In the genomic region with DNA sequence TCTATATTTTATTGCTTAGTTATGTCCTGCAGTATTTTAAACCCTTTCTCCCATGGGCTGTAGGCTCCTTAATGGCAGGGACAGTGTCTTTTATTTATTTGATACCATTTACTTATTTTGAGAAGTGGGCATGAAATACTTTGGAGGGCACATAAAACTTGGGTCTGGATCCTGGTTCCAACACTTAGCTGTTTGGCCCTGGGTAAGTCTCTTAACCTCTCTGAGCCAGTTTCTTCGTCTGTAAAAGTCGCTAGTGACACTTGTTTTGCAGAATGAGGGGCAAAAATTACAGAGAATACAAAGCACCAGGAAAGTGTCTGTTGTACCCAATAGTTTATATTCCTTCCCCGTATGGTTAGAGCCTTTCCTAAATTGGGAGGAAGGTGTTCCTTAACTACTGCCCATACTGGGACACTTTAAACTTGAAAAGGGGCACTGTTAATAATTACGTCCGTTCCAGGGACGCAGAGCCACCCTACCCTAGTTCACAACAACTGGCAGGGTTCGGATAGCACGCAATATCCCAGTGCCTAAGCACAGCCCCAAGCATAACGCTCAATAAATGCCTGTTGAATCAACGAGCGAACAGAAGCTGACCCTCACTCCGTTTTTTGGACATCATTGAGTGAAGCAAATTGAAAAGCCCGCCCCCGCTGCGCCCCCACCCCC, we compare ENCODE assay signal across 8 cellular contexts. TPM values are rescaled to one million over a fixed set of nuclear protein-coding genes. Genes with fewer than 3 reads are reported as not detected.
A peak's percentile ranks its signal among the peaks of the same experiment; 100 is the strongest.
DNase-seq lines count a peak whose midpoint lies in the region; ATAC-seq and TF ChIP-seq lines count a peak whose summit lies in the region.

No MANE protein-coding gene starts in this region.

- CTCF ChIA-PET in CD8-positive, alpha-beta T cell (lab: Charles Lee) = interaction anchor here (1.6 to 17.2 kb wide), 3 partner anchors 21 to 176 kb away, joined by 4 to 341 read pairs (median 8); no protein-coding TSS in a partner anchor

- intact Hi-C loops in CD8-positive, alpha-beta T cell (cut with DNase I, micrococcal nuclease) = loop anchor here (1.0 to 5.0 kb wide), 4 partner anchors 64 to 429 kb away; a partner anchor contains a TSS

- H3K36me3 ChIP-seq in CD8-positive, alpha-beta T cell (ENCODE audit: insufficient read depth, low read length) = no peaks in the 10 kb centered on the region
- no peaks in the 10 kb centered on the region for H3K36me3 ChIP-seq in NT2/D1 (ENCODE audit: insufficient read depth, insufficient read length, low read length)
- H3K36me3 ChIP-seq in endodermal cell (ENCODE audit: control insufficient read depth, insufficient read depth, low read length) = no peaks in the 10 kb centered on the region
- H3K36me3 ChIP-seq in neutrophil = no peaks in the 10 kb centered on the region

- peaks cover 87% of the 10 kb centered on the region for H3K4me1 ChIP-seq in CD8-positive, alpha-beta T cell (ENCODE audit: insufficient read depth, low read length)
- H3K4me1 ChIP-seq in NT2/D1 (ENCODE audit: insufficient read depth, insufficient read length) = peaks cover 4% of the 10 kb centered on the region
- H3K4me1 ChIP-seq in endodermal cell (ENCODE audit: control insufficient read depth, insufficient read depth, low read length) = peaks cover 6% of the 10 kb centered on the region
- peaks cover 79 to 81% of the 10 kb centered on the region in 2 experiments for H3K4me1 ChIP-seq in neutrophil (ENCODE audit: control insufficient read depth in 1 of 2, insufficient read depth in 1 of 2, low read depth in 1 of 2, low read length in 1 of 2)

- H3K36me3 Mint-ChIP-seq in CD8-positive, alpha-beta T cell = peaks cover 4% of the 10 kb centered on the region
- no peaks in the 10 kb centered on the region for H3K36me3 Mint-ChIP-seq in endodermal cell (ENCODE audit: low read depth)

- H3K27me3 Mint-ChIP-seq in CD8-positive, alpha-beta T cell (ENCODE audit: low read depth) = no peaks in the 10 kb centered on the region
- H3K27me3 Mint-ChIP-seq in endodermal cell (ENCODE audit: insufficient read depth) = peaks cover 52% of the 10 kb centered on the region

- peaks cover 81% of the 10 kb centered on the region for H3K4me1 Mint-ChIP-seq in CD8-positive, alpha-beta T cell (ENCODE audit: low read depth)
- peaks cover 30% of the 10 kb centered on the region for H3K4me1 Mint-ChIP-seq in endodermal cell

- DNase-seq in CD8-positive, alpha-beta T cell = no peak
- DNase-seq in NT2/D1 (ENCODE audit: low read depth, low spot score) = no peak
- DNase-seq in endodermal cell = no peak
- DNase-seq in ACHN = no peak
- DNase-seq in stimulated activated naive CD4-positive, alpha-beta T cell treated with Interleukin-2 at 50 U/mL for 16 hours (lab: John Stamatoyannopoulos, UW) = no peak
- DNase-seq in activated effector memory CD4-positive, alpha-beta T cell treated with anti-CD3 and anti-CD28 coated beads, Interleukin-2, amount 50 U/mL, for 16 hours = no peak

- H3K4me3 Mint-ChIP-seq in CD8-positive, alpha-beta T cell = peak overlapping the region; percentile 91
- peak overlapping the region; percentile 73 for H3K4me3 Mint-ChIP-seq in endodermal cell

- ATAC-seq in CD8-positive, alpha-beta T cell = peak; percentile 1
- no peak for ATAC-seq in HG03095 (IDR thresholded peaks at IDR 0.05; ENCODE audit: unreplicated experiment)

- H3K9me3 Mint-ChIP-seq in CD8-positive, alpha-beta T cell = no peaks in the 10 kb centered on the region
- H3K9me3 Mint-ChIP-seq in endodermal cell = no peaks in the 10 kb centered on the region

- H3K27ac ChIP-seq in CD8-positive, alpha-beta T cell (ENCODE audit: low read depth, low read length) = peak overlapping the region; percentile 67
- H3K27ac ChIP-seq in endodermal cell (ENCODE audit: low read depth, low read length) (peak overlapping the region; percentile 70), neutrophil (peak overlapping the region; percentile 95)

- 7 to 10% methylated on average over 8 to 14 of the region's 15 CpGs for WGBS in endodermal cell (ENCODE audit: insufficient coverage in 1 of 2, insufficient read length in 1 of 2), 2 experiments

- no peaks in the 10 kb centered on the region for H3K9me3 ChIP-seq in CD8-positive, alpha-beta T cell (ENCODE audit: low read length)
- H3K9me3 ChIP-seq in NT2/D1 (ENCODE audit: insufficient read depth, low read length) = no peaks in the 10 kb centered on the region
- H3K9me3 ChIP-seq in endodermal cell (ENCODE audit: control insufficient read depth, low read length) = no peaks in the 10 kb centered on the region
- H3K9me3 ChIP-seq in neutrophil = no peaks in the 10 kb centered on the region

- in situ Hi-C loops in ACHN (cut with HindIII; ENCODE audit: low pct_ligation_motif_present, low pct_unique_long_range_greater_than_20kb, low sequenced_read_pairs) = loop anchor here (25.0 kb wide), 1 partner anchor 169 kb away; no protein-coding TSS in a partner anchor

- H3K27ac Mint-ChIP-seq in CD8-positive, alpha-beta T cell = peak overlapping the region; percentile 89
- H3K27ac Mint-ChIP-seq in endodermal cell = no peak overlapping the region

- H3K4me3 ChIP-seq in CD8-positive, alpha-beta T cell (ENCODE audit: low read depth, low read length) = peak overlapping the region; percentile 36
- H3K4me3 ChIP-seq in NT2/D1 (ENCODE audit: insufficient read length, low read depth) = peak overlapping the region; percentile 11
- H3K4me3 ChIP-seq in endodermal cell (ENCODE audit: low read length) = peak overlapping the region; percentile 77
- H3K4me3 ChIP-seq in neutrophil (ENCODE audit: low read depth in 1 of 2, low read length in 1 of 2) = peak overlapping the region; percentile 77 to 93

- H3K27me3 ChIP-seq in CD8-positive, alpha-beta T cell (ENCODE audit: insufficient read depth, low read length) = no peaks in the 10 kb centered on the region
- no peaks in the 10 kb centered on the region for H3K27me3 ChIP-seq in NT2/D1 (ENCODE audit: insufficient read depth, insufficient read length)
- H3K27me3 ChIP-seq in endodermal cell (ENCODE audit: control insufficient read depth, insufficient read depth, low read length, poor library complexity, severe bottlenecking) = peaks cover 22% of the 10 kb centered on the region
- H3K27me3 ChIP-seq in neutrophil = no peaks in the 10 kb centered on the region

- TF ChIP-seq CTCF in CD8-positive, alpha-beta T cell (IDR thresholded peaks at IDR 0.05) = no peak
- TF ChIP-seq CTCF in endodermal cell (conservative IDR thresholded peaks at IDR 0.05) = no peak
- no peak for TF ChIP-seq CTCF in neutrophil (IDR thresholded peaks at IDR 0.05)

- POLR2A ChIA-PET in CD8-positive, alpha-beta T cell (lab: Charles Lee) = interaction anchor here (1.4 to 2.7 kb wide), 5 partner anchors 12 to 147 kb away, joined by 4 to 24 read pairs (median 6); a partner anchor contains a TSS

- H3K9ac ChIP-seq in NT2/D1 (ENCODE audit: insufficient read length, low read depth) (peak overlapping the region; percentile 34), endodermal cell (ENCODE audit: extremely low read depth, low read length, poor library complexity, severe bottlenecking) (no peak overlapping the region)

RNA-seq across cellular contexts. Expression of a gene that starts 6.0 kb away (rescaled TPM):
- 1 to 10 TPM; 1.1 to 1.5 TPM for total RNA-seq in CD8-positive, alpha-beta T cell
- under 1 TPM; 0.57 to 0.93 TPM for total RNA-seq in endodermal cell
- 2.4 TPM for polyA plus RNA-seq in endodermal cell (2013, experiment 1 of 2)
- polyA plus RNA-seq in endodermal cell (2013, experiment 2 of 2) = 1.8 TPM

RNA-seq across cellular contexts. Expression of a gene that starts 42.2 kb away (rescaled TPM):
- total RNA-seq in CD8-positive, alpha-beta T cell = 10 to 100 TPM; 25.7 to 27.1 TPM
- 10 to 100 TPM; 27.0 to 53.3 TPM for total RNA-seq in endodermal cell
- polyA plus RNA-seq in endodermal cell (2013, experiment 1 of 2) = 22.6 TPM
- polyA plus RNA-seq in endodermal cell (2013, experiment 2 of 2) = 22.4 TPM

RNA-seq across cellular contexts. Expression of a gene that starts 45.5 kb away (rescaled TPM):
- total RNA-seq in CD8-positive, alpha-beta T cell = not detected
- total RNA-seq in endodermal cell = 1 to 10 TPM; 1.1 to 2.1 TPM
- 1.1 TPM for polyA plus RNA-seq in endodermal cell (2013, experiment 1 of 2)
- polyA plus RNA-seq in endodermal cell (2013, experiment 2 of 2) = 0.95 TPM

RNA-seq across cellular contexts. Expression of a gene that starts 49.9 kb away (rescaled TPM):
- total RNA-seq in CD8-positive, alpha-beta T cell = not detected
- not detected for total RNA-seq in endodermal cell
- not detected for polyA plus RNA-seq in endodermal cell (2013, experiment 1 of 2)
- polyA plus RNA-seq in endodermal cell (2013, experiment 2 of 2) = not detected

Comparison
In these comparisons a context has a peak if more than half of its experiments do, and no peak if none do; other contexts are left out.
1. H3K4me3 ChIP-seq: peak in every context shown above with its lines; median percentile 85 in neutrophil; 77 in endodermal cell; 36 in CD8-positive, alpha-beta T cell; 11 in NT2/D1.